8 cellular contexts compared by ENCODE assay signal in the genomic region with DNA sequence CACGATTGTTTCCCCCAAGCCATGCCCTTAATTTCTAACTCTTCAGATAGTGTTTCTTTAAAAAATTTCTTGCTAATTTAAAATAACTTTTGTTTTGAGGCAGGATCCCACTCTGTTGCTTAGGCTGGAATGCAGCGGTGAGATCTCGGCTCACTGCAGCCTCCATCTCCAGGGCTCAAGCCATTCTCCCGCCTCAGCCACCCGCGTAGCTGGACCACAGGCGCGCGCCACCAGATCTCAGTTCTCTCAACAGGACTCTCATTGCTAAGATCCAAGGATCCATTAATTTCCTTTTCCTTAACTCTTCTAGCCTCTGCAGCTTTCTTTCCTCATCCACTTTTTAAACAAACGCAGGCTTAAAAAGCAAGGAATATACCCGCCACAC. TPM values are rescaled to one million over a fixed set of nuclear protein-coding genes. Genes with fewer than 3 reads are reported as not detected.
DNase-seq lines count a peak whose midpoint lies in the region; ATAC-seq and TF ChIP-seq lines count a peak whose summit lies in the region.

No MANE protein-coding gene starts in this region.

- H4K20me1 ChIP-seq in OCI-LY3 (ENCODE audit: insufficient read depth, low read length): peaks cover 25% of the 10 kb centered on the region

- H3K4me3 Mint-ChIP-seq in endodermal cell (peak overlapping the region; percentile 87), neural crest cell (peak overlapping the region; percentile 98)

- 0 to 1% methylated on average over 7 to 11 of the region's 11 CpGs for WGBS in endodermal cell (ENCODE audit: insufficient coverage in 1 of 2, insufficient read length in 1 of 2), 2 experiments

- CTCF ChIA-PET in HEK293 (lab: Yijun Ruan, JAX): interaction anchor here (1.3 kb wide), 1 partner anchor 42 kb away, joined by 4 read pairs; the partner anchor contains the start of genes C11orf54 and TAF1D

- H3K4me2 ChIP-seq in OCI-LY3 (ENCODE audit: low read length): peak overlapping the region; percentile 63

- H3K4me1 Mint-ChIP-seq in endodermal cell (peaks cover 20% of the 10 kb centered on the region), neural crest cell (peaks cover 48% of the 10 kb centered on the region)

- H3K9me3 Mint-ChIP-seq in endodermal cell: no peaks in the 10 kb centered on the region
- H3K9me3 Mint-ChIP-seq in neural crest cell: no peaks in the 10 kb centered on the region

- H3K9ac ChIP-seq in OCI-LY3 (ENCODE audit: low read length) (peak overlapping the region; percentile 91), endodermal cell (ENCODE audit: extremely low read depth, low read length, poor library complexity, severe bottlenecking) (peak overlapping the region; percentile 96)

- H3K27me3 Mint-ChIP-seq in endodermal cell (ENCODE audit: insufficient read depth) (no peaks in the 10 kb centered on the region), neural crest cell (ENCODE audit: low read depth) (no peaks in the 10 kb centered on the region)

- H3K27ac ChIP-seq in HEK293 (ENCODE audit: extremely low read depth, low read depth, low read length) (peak overlapping the region; percentile 47; the same call in 1 of the 2 replicates), OCI-LY3 (ENCODE audit: low read length) (peak overlapping the region; percentile 15), endodermal cell (ENCODE audit: low read depth, low read length) (no peak overlapping the region)

- H3K27me3 ChIP-seq in OCI-LY3 (ENCODE audit: low read depth, low read length) (no peaks in the 10 kb centered on the region), endodermal cell (ENCODE audit: control insufficient read depth, insufficient read depth, low read length, poor library complexity, severe bottlenecking) (no peaks in the 10 kb centered on the region)

- peaks cover 33% of the 10 kb centered on the region for H3K36me3 Mint-ChIP-seq in endodermal cell (ENCODE audit: low read depth)
- peaks cover 7% of the 10 kb centered on the region for H3K36me3 Mint-ChIP-seq in neural crest cell (ENCODE audit: low read depth)

- TF ChIP-seq CTCF in HEK293 (tag by site-specific recombination; IDR thresholded peaks at IDR 0.05) (peak; percentile 21; the same call in 1 of the 2 replicates), OCI-LY3 (IDR thresholded peaks at IDR 0.05; ENCODE audit: low read depth, low read length) (no peak), endodermal cell (conservative IDR thresholded peaks at IDR 0.05) (no peak), neural crest cell (conservative IDR thresholded peaks at IDR 0.05) (peak; percentile 39)

- no peak for DNase-seq in endodermal cell
- no peak for DNase-seq in neural crest cell (ENCODE audit: low read depth, low spot score)
- no peak for DNase-seq in amygdala (lab: John Stamatoyannopoulos, UW)
- no peak for DNase-seq in activated gamma-delta T cell treated with Interleukin-2 at 50 U/mL for 16 hours
- no peak for DNase-seq in AG08396 (ENCODE audit: low spot score)

- H3K9me3 ChIP-seq in HEK293 (ENCODE audit: control insufficient read depth, insufficient read depth, low read depth, low read length) (no peaks in the 10 kb centered on the region), OCI-LY3 (ENCODE audit: insufficient read depth, low read length) (no peaks in the 10 kb centered on the region), endodermal cell (ENCODE audit: control insufficient read depth, low read length) (no peaks in the 10 kb centered on the region)

- H3K4me1 ChIP-seq in HEK293 (ENCODE audit: control insufficient read depth, insufficient read depth, low read length): no peaks in the 10 kb centered on the region
- peaks cover 20% of the 10 kb centered on the region for H3K4me1 ChIP-seq in OCI-LY3 (ENCODE audit: low read length)
- no peaks in the 10 kb centered on the region for H3K4me1 ChIP-seq in endodermal cell (ENCODE audit: control insufficient read depth, insufficient read depth, low read length)

- POLR2A ChIA-PET in HEK293 (lab: Yijun Ruan, JAX): interaction anchor here (0.7 to 3.9 kb wide), 21 partner anchors 8 to 709 kb away, joined by 3 to 149 read pairs (median 6); partner anchors contain the start of genes C11orf54, CEP295 and TAF1D

- peak; percentile 67 for ATAC-seq in GM18502 (IDR thresholded peaks at IDR 0.05; ENCODE audit: poor library complexity, unreplicated experiment)

- peaks cover 6 to 23% of the 10 kb centered on the region in 2 experiments for H3K36me3 ChIP-seq in HEK293 (ENCODE audit: control insufficient read depth in 2 of 2, insufficient read depth in 1 of 2, low read length in 2 of 2)
- H3K36me3 ChIP-seq in OCI-LY3 (replicated peaks; ENCODE audit: low read depth, low read length): peaks cover 14% of the 10 kb centered on the region
- peaks cover 30% of the 10 kb centered on the region for H3K36me3 ChIP-seq in endodermal cell (ENCODE audit: control insufficient read depth, insufficient read depth, low read length)

- H3K4me3 ChIP-seq in HEK293 (ENCODE audit: low read depth, low read length) (peak overlapping the region; percentile 98), OCI-LY3 (ENCODE audit: low read length) (peak overlapping the region; percentile 83), endodermal cell (ENCODE audit: low read length) (peak overlapping the region; percentile 97)

- peaks cover 54% of the 10 kb centered on the region for H3K79me2 ChIP-seq in OCI-LY3 (ENCODE audit: low read length)

- peak overlapping the region; percentile 94 for H3K27ac Mint-ChIP-seq in endodermal cell
- H3K27ac Mint-ChIP-seq in neural crest cell (ENCODE audit: unreplicated experiment): peak overlapping the region; percentile 93

- peak overlapping the region; percentile 73 for H2AFZ ChIP-seq in OCI-LY3 (ENCODE audit: low read depth, low read length)

TF ChIP-seq in HEK293, 187 proteins besides CTCF, POLR2A, EP300 and RAD21 (continues in another document):
- TF ChIP-seq ZNF701 (tag by site-specific recombination; IDR thresholded peaks at IDR 0.05) (no peak), ZNF274 (IDR thresholded peaks at IDR 0.05; ENCODE audit: low read length) (no peak), ZNF274 (tag by site-specific recombination; IDR thresholded peaks at IDR 0.05; ENCODE audit: borderline replicate concordance) (no peak), ZNF146 (tag by site-specific recombination; IDR thresholded peaks at IDR 0.05) (no peak), PRDM6 (tag by site-specific recombination; IDR thresholded peaks at IDR 0.05) (no peak), ZNF202 (tag by site-specific recombination; IDR thresholded peaks at IDR 0.05; ENCODE audit: borderline replicate concordance) (no peak), OVOL3 (tag by site-specific recombination; IDR thresholded peaks at IDR 0.05) (no peak), SP3 (tag by site-specific recombination; IDR thresholded peaks at IDR 0.05) (no peak), SP7 (tag by site-specific recombination; IDR thresholded peaks at IDR 0.05) (peak; percentile 22; the same call in 1 of the 2 replicates), ZNF776 (tag by site-specific recombination; IDR thresholded peaks at IDR 0.05; ENCODE audit: borderline replicate concordance) (no peak)
- TF ChIP-seq, protein P1, sequence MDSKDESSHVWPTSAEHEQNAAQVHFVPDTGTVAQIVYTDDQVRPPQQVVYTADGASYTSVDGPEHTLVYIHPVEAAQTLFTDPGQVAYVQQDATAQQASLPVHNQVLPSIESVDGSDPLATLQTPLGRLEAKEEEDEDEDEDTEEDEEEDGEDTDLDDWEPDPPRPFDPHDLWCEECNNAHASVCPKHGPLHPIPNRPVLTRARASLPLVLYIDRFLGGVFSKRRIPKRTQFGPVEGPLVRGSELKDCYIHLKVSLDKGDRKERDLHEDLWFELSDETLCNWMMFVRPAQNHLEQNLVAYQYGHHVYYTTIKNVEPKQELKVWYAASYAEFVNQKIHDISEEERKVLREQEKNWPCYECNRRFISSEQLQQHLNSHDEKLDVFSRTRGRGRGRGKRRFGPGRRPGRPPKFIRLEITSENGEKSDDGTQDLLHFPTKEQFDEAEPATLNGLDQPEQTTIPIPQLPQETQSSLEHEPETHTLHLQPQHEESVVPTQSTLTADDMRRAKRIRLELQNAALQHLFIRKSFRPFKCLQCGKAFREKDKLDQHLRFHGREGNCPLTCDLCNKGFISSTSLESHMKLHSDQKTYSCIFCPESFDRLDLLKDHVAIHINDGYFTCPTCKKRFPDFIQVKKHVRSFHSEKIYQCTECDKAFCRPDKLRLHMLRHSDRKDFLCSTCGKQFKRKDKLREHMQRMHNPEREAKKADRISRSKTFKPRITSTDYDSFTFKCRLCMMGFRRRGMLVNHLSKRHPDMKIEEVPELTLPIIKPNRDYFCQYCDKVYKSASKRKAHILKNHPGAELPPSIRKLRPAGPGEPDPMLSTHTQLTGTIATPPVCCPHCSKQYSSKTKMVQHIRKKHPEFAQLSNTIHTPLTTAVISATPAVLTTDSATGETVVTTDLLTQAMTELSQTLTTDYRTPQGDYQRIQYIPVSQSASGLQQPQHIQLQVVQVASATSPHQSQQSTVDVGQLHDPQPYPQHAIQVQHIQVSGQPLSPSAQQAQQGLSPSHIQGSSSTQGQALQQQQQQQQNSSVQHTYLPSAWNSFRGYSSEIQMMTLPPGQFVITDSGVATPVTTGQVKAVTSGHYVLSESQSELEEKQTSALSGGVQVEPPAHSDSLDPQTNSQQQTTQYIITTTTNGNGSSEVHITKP (tag by site-specific recombination; IDR thresholded peaks at IDR 0.05): no peak

RNA-seq across cellular contexts. Expression of gene MED17, which starts 0.3 kb away (rescaled TPM):
- total RNA-seq in endodermal cell: 10 to 100 TPM; 40.6 to 46.2 TPM
- 41.1 TPM for polyA plus RNA-seq in endodermal cell (2013, experiment 1 of 2)
- 41.4 TPM for polyA plus RNA-seq in endodermal cell (2013, experiment 2 of 2)
- total RNA-seq in neural crest cell: 62.3 and 64.0 TPM in 2 replicates

RNA-seq across cellular contexts. Expression of gene C11orf54, which starts 42.3 kb away (rescaled TPM):
- total RNA-seq in endodermal cell (10 to 100 TPM; 18.8 to 33.6 TPM), neural crest cell (25.7 and 27.5 TPM in 2 replicates)
- polyA plus RNA-seq in endodermal cell (2013, experiment 1 of 2): 37.0 TPM
- polyA plus RNA-seq in endodermal cell (2013, experiment 2 of 2): 32.8 TPM

RNA-seq across cellular contexts. Expression of gene TAF1D, which starts 42.5 kb away (rescaled TPM):
- 100 to 1,000 TPM; 195 to 231 TPM for total RNA-seq in endodermal cell
- 238 TPM for polyA plus RNA-seq in endodermal cell (2013, experiment 1 of 2)
- 234 TPM for polyA plus RNA-seq in endodermal cell (2013, experiment 2 of 2)
- 151 and 154 TPM in 2 replicates for total RNA-seq in neural crest cell

Comparison
In these comparisons a context has a peak if more than half of its experiments do, and no peak if none do; other contexts are left out.
1. CTCF ChIP-seq: peak in HEK293 (single experiment) and neural crest cell (single experiment); none in OCI-LY3 (single experiment) and endodermal cell (single experiment).
2. Peak in every context shown above with its lines, with median percentiles within 50 percentile points of each other: H3K4me3 ChIP-seq.